In the genomic region with DNA sequence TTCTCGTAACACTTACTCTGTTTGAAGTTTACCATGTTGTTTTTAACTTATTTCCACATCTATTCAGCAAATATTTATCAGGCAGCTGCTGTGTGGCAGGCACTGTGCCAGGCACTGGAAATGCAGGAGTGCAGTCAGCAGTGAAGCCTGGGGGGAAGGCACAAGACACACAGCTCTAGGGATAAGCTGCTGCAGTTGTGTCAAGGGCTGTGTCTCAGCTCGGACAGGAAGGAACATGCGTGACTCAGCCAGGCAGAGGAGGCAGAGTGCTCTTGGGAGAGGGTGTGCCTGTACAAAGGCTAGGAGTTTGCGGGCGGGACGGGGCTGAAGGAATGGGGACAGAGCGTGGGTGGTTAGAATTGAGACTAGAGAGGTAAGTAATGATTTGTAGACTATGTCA, we compare ENCODE assay signal across 9 cellular contexts. TPM values are rescaled to one million over a fixed set of nuclear protein-coding genes. Genes with fewer than 3 reads are reported as not detected.
A peak's percentile ranks its signal among the peaks of the same experiment; 100 is the strongest.
DNase-seq lines count a peak whose midpoint lies in the region; ATAC-seq and TF ChIP-seq lines count a peak whose summit lies in the region.
"Had no signal": no experiment of that assay in that cellular context is flagged by ENCODE, and none has a peak within 500 bp of the region (broad histone marks: within the 10 kb centered on the region; RNA-seq: fewer than 3 reads in every experiment).

No MANE protein-coding gene starts in this region.

- TF ChIP-seq CTCF in HFF-Myc (IDR thresholded peaks at IDR 0.05; ENCODE audit: low read depth, low read length, missing control alignments) (no peak), adrenal gland (IDR thresholded peaks at IDR 0.05) (no peak)

- no peaks in the 10 kb centered on the region for H3K27me3 ChIP-seq in adrenal gland

- peaks cover 46% of the 10 kb centered on the region for H3K36me3 Mint-ChIP-seq in stimulated activated memory B cell treated with anti-CD40 and anti-IgM and Interleukin-4, amounts not matched to agents 10 μg/mL and 1 μg/mL and 100 μg/mL, for 72 hours

- peaks cover 23% of the 10 kb centered on the region for H3K4me1 Mint-ChIP-seq in stimulated activated memory B cell treated with anti-CD40 and anti-IgM and Interleukin-4, amounts not matched to agents 10 μg/mL and 1 μg/mL and 100 μg/mL, for 72 hours

- peaks cover 11 to 25% of the 10 kb centered on the region in 2 donors for H3K4me1 ChIP-seq in adrenal gland (replicated peaks in 1 of 2)

- TF ChIP-seq POLR2A in adrenal gland (IDR thresholded peaks at IDR 0.05), result peak in 1 of 2 donors; percentile 54

- H3K9me3 Mint-ChIP-seq in stimulated activated memory B cell treated with anti-CD40 and anti-IgM and Interleukin-4, amounts not matched to agents 10 μg/mL and 1 μg/mL and 100 μg/mL, for 72 hours, result no peaks in the 10 kb centered on the region

- peak overlapping the region in 3 of 5 donors; percentile 28 to 49 (median 43) for H3K27ac ChIP-seq in adrenal gland

- intact Hi-C loops in adrenal gland (cut with DNase I) (loop anchor here in 1 of 2 donors (5.0 kb wide), 3 partner anchors 146 to 436 kb away; no protein-coding TSS in a partner anchor), left ventricle myocardium superior (cut with micrococcal nuclease) (loop anchor here (10.0 kb wide), 1 partner anchor 264 kb away; no protein-coding TSS in a partner anchor)

- H3K4me3 ChIP-seq in HFF-Myc (replicated peaks; ENCODE audit: low read depth, low read length) (no peak overlapping the region), adrenal gland (peak overlapping the region in 1 of 4 donors; percentile 7)

- DNase-seq in HFF-Myc (ENCODE audit: extremely low read depth, low read depth) (peak; percentile 81), adrenal gland (peak; percentile 64 to 93 (median 90)), left ventricle myocardium superior (peak; percentile 84), SK-N-DZ (ENCODE audit: low spot score) (no peak), NCI-H2107 (lab: John Stamatoyannopoulos, UW) (no peak), DMS153 treated with DMSO at 0.1 percent for 48 hours (lab: John Stamatoyannopoulos, UW; ENCODE audit: unreplicated experiment) (no peak)
- DNase-seq: activated CD8-positive, alpha-beta memory T cell treated with anti-CD3 and anti-CD28 coated beads, Interleukin-2, amount 50 U/mL, for 4 hours had no signal

- H3K27ac Mint-ChIP-seq in stimulated activated memory B cell treated with anti-CD40 and anti-IgM and Interleukin-4, amounts not matched to agents 10 μg/mL and 1 μg/mL and 100 μg/mL, for 72 hours, result peak overlapping the region; percentile 67

- peak; percentile 79 for ATAC-seq in left ventricle myocardium superior
- no peak for ATAC-seq in stimulated activated memory B cell treated with anti-CD40 and anti-IgM and Interleukin-4, amounts not matched to agents 10 μg/mL and 1 μg/mL and 100 μg/mL, for 72 hours
- ATAC-seq in GM18870 (IDR thresholded peaks at IDR 0.05; ENCODE audit: unreplicated experiment), result no peak

- H3K4me3 Mint-ChIP-seq in stimulated activated memory B cell treated with anti-CD40 and anti-IgM and Interleukin-4, amounts not matched to agents 10 μg/mL and 1 μg/mL and 100 μg/mL, for 72 hours, result no peak overlapping the region

- H3K36me3 ChIP-seq in adrenal gland (replicated peaks in 1 of 2), result peaks cover 0 to 33% of the 10 kb centered on the region in 2 donors

- H3K27me3 Mint-ChIP-seq in stimulated activated memory B cell treated with anti-CD40 and anti-IgM and Interleukin-4, amounts not matched to agents 10 μg/mL and 1 μg/mL and 100 μg/mL, for 72 hours, result no peaks in the 10 kb centered on the region

- WGBS in adrenal gland, 4 donors, result 14 to 23% (median 21%) methylated on average over 7 of the region's 7 CpGs

- no peaks in the 10 kb centered on the region for H3K9me3 ChIP-seq in adrenal gland (replicated peaks in 1 of 3)

RNA-seq across cellular contexts. Expression of a gene that starts 24.7 kb away (rescaled TPM):
- total RNA-seq in adrenal gland (1 to 10 TPM; 1.7 to 8.3 (median 6.2) TPM), left ventricle myocardium superior (10.1 TPM)
- polyA plus RNA-seq in adrenal gland, result 1 to 10 TPM; 3.6 to 8.4 (median 7.9) TPM
- polyA plus RNA-seq in SK-N-DZ (2014; cell fraction: cytosol; rRNA removed), result 18.9 and 28.8 TPM in 2 replicates
- polyA plus RNA-seq in SK-N-DZ (2014; cell fraction: nucleus; rRNA removed), result 51.3 and 59.9 TPM in 2 replicates

Comparison
In these comparisons a context has a peak if more than half of its experiments do, and no peak if none do; other contexts are left out.
1. DNase-seq: peak in HFF-Myc (single experiment), adrenal gland (7 of 7) and left ventricle myocardium superior (single experiment); none in SK-N-DZ (single experiment), NCI-H2107 (single experiment) and DMS153 treated with DMSO at 0.1 percent for 48 hours (single experiment).